In genomic region chr10:85433248-85433647, GRCh38 we compare ENCODE assay signal across 8 cellular contexts.
"Had no signal": no experiment of that assay in that cellular context is flagged by ENCODE, and none has a peak within 500 bp of the region (broad histone marks: within the 10 kb centered on the region; RNA-seq: fewer than 3 reads in every experiment).

No MANE protein-coding gene starts in this region.

- H3K4me1 ChIP-seq: HAP-1 had no signal

- H3K4me3 ChIP-seq: GM23248, GM23338, HAP-1 had no signal

- DNase-seq: GM23248, GOT3, H7, H9, HCEC 1CT, HFFc6 had no signal

- H3K27ac ChIP-seq: GM23248 had no signal

- H3K9me3 ChIP-seq: HAP-1 had no signal

- H3K36me3 ChIP-seq: HAP-1 had no signal
